Comparison of ENCODE assay signal across 23 cellular contexts in the genomic region with DNA sequence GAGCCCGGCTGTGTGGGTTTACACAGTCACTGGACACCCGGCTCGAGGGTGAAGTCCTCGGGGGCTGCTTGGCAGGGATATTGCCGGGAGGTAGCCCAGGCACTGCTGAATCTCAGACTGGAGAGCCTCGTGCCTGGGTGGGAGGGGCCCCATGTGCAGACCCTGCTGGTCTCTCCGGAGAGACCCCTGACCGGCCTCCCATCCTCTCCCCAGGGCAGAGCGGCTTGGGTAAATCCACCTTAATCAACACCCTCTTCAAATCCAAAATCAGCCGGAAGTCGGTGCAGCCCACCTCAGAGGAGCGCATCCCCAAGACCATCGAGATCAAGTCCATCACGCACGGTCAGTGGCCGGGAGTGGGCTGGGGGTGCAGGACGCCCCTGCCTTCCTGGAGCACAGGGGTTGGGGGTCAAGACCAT.
DNase-seq lines count a peak whose midpoint lies in the region; ATAC-seq and TF ChIP-seq lines count a peak whose summit lies in the region.
"Had no signal": no experiment of that assay in that cellular context is flagged by ENCODE, and none has a peak within 500 bp of the region (broad histone marks: within the 10 kb centered on the region; RNA-seq: fewer than 3 reads in every experiment).

No MANE protein-coding gene starts in this region.

- H3K4me1 ChIP-seq in BLaER1 (peaks cover 93% of the 10 kb centered on the region), endodermal cell (ENCODE audit: control insufficient read depth, insufficient read depth, low read length) (no peaks in the 10 kb centered on the region)
- H3K4me1 ChIP-seq: BE2C had no signal

- peaks cover 100% of the 10 kb centered on the region for H4K20me1 ChIP-seq in BLaER1

- peak overlapping the region; percentile 74; the same call in 1 of the 2 replicates for H3K4me2 ChIP-seq in BLaER1
- H3K4me2 ChIP-seq: KMS-11 had no signal

- DNase-seq in H7 (peak; percentile 7), endodermal cell (no peak), nephron progenitor cell (no peak), GOT3 (lab: John Stamatoyannopoulos, UW) (no peak)
- DNase-seq: BE2C; CD4-positive, CD25-positive, alpha-beta regulatory T cell; COR-L47; DMS79; H9; IMR-90; MV-4-11; NCI-H1417; NCI-H1694 treated with DMSO at 0.1 percent for 48 hours; NCI-H2081 treated with DMSO at 0.1 percent for 48 hours; NCI-H2171 treated with DMSO at 0.1 percent for 48 hours; NCI-H446; NCI-H526 treated with DMSO at 0.1 percent for 48 hours; PC-3 had no signal

- no peak for ATAC-seq in GM18511 (IDR thresholded peaks at IDR 0.05; ENCODE audit: unreplicated experiment)
- no peak for ATAC-seq in GM21825 (IDR thresholded peaks at IDR 0.05; ENCODE audit: unreplicated experiment)
- no peak for ATAC-seq in GM21717 (IDR thresholded peaks at IDR 0.05; ENCODE audit: unreplicated experiment)
- ATAC-seq: PC-3 had no signal

- H3K9me3 Mint-ChIP-seq in endodermal cell: no peaks in the 10 kb centered on the region
- no peaks in the 10 kb centered on the region for H3K9me3 Mint-ChIP-seq in nephron progenitor cell
- H3K9me3 Mint-ChIP-seq: H9 had no signal

- H3K27ac ChIP-seq in BLaER1 (no peak overlapping the region), endodermal cell (ENCODE audit: low read depth, low read length) (no peak overlapping the region)
- H3K27ac ChIP-seq: KMS-11 had no signal

- WGBS in endodermal cell (ENCODE audit: insufficient coverage in 1 of 2, insufficient read length in 1 of 2), 2 experiments: 93 to 94% methylated on average over 11 to 17 of the region's 17 CpGs

- H3K9me3 ChIP-seq in BLaER1 (no peaks in the 10 kb centered on the region), endodermal cell (ENCODE audit: control insufficient read depth, low read length) (no peaks in the 10 kb centered on the region)
- H3K9me3 ChIP-seq: BE2C had no signal

- H3K4me3 Mint-ChIP-seq in endodermal cell (no peak overlapping the region), nephron progenitor cell (no peak overlapping the region)
- H3K4me3 Mint-ChIP-seq: CD4-positive, CD25-positive, alpha-beta regulatory T cell; H9 had no signal

- H3K27me3 Mint-ChIP-seq in endodermal cell (ENCODE audit: insufficient read depth): no peaks in the 10 kb centered on the region
- no peaks in the 10 kb centered on the region for H3K27me3 Mint-ChIP-seq in nephron progenitor cell (ENCODE audit: low read depth, poor library complexity)
- H3K27me3 Mint-ChIP-seq: CD4-positive, CD25-positive, alpha-beta regulatory T cell had no signal

- H3K27ac Mint-ChIP-seq in endodermal cell (peak overlapping the region; percentile 30), nephron progenitor cell (peak overlapping the region; percentile 51)
- H3K27ac Mint-ChIP-seq: CD4-positive, CD25-positive, alpha-beta regulatory T cell had no signal

- H3K4me3 ChIP-seq in BLaER1 (no peak overlapping the region), H7 (ENCODE audit: insufficient read depth, low read depth, low read length) (no peak overlapping the region), endodermal cell (ENCODE audit: low read length) (no peak overlapping the region)

- H3K36me3 Mint-ChIP-seq in endodermal cell (ENCODE audit: low read depth): peaks cover 39% of the 10 kb centered on the region
- peaks cover 22% of the 10 kb centered on the region for H3K36me3 Mint-ChIP-seq in nephron progenitor cell (ENCODE audit: low read depth)

- H3K36me3 ChIP-seq in BLaER1: peaks cover 99% of the 10 kb centered on the region
- peaks cover 7% of the 10 kb centered on the region for H3K36me3 ChIP-seq in H7 (replicated peaks; ENCODE audit: control insufficient read depth, insufficient read depth, low read length)
- H3K36me3 ChIP-seq in endodermal cell (ENCODE audit: control insufficient read depth, insufficient read depth, low read length): peaks cover 44% of the 10 kb centered on the region

- H3K4me1 Mint-ChIP-seq in endodermal cell (no peaks in the 10 kb centered on the region), nephron progenitor cell (peaks cover 9% of the 10 kb centered on the region)
- H3K4me1 Mint-ChIP-seq: H9 had no signal

- TF ChIP-seq CTCF in endodermal cell (conservative IDR thresholded peaks at IDR 0.05) (no peak), nephron progenitor cell (IDR thresholded peaks at IDR 0.05) (no peak)

- H3K27me3 ChIP-seq in BLaER1 (no peaks in the 10 kb centered on the region), H7 (ENCODE audit: control insufficient read depth, insufficient read depth, low read length) (no peaks in the 10 kb centered on the region), endodermal cell (ENCODE audit: control insufficient read depth, insufficient read depth, low read length, poor library complexity, severe bottlenecking) (no peaks in the 10 kb centered on the region)
- H3K27me3 ChIP-seq: BE2C had no signal

- H3K9ac ChIP-seq in BLaER1 (no peak overlapping the region), endodermal cell (ENCODE audit: extremely low read depth, low read length, poor library complexity, severe bottlenecking) (no peak overlapping the region)
- H3K9ac ChIP-seq: KMS-11 had no signal
